16 cellular contexts compared by ENCODE assay signal in genomic region chr17:39513256-39513655, GRCh38.
"Had no signal": no experiment of that assay in that cellular context is flagged by ENCODE, and none has a peak within 500 bp of the region (broad histone marks: within the 10 kb centered on the region; RNA-seq: fewer than 3 reads in every experiment).

No MANE protein-coding gene starts in this region.

- H3K4me3 Mint-ChIP-seq: naive thymus-derived CD4-positive, alpha-beta T cell; T-cell had no signal

- H3K27me3 Mint-ChIP-seq: naive thymus-derived CD4-positive, alpha-beta T cell; T-cell had no signal

- H3K79me2 ChIP-seq: parathyroid adenoma had no signal

- H3K4me3 ChIP-seq: adrenal gland, spleen, tibial artery had no signal

- H2AFZ ChIP-seq: parathyroid adenoma had no signal

- ATAC-seq: activated naive CD4-positive, alpha-beta T cell treated with anti-CD3 and anti-CD28 coated beads, Interleukin-2, amount 50 U/mL, for 72 hours; naive thymus-derived CD4-positive, alpha-beta T cell; stimulated activated naive CD8-positive, alpha-beta T cell treated with anti-CD3 and anti-CD28 coated beads, Interleukin-15, Interleukin-2, amounts not matched to agents 100 U/mL and 50 U/mL, for 24 hours; T-cell had no signal

- H3K27ac ChIP-seq: adrenal gland, neutrophil, parathyroid adenoma, spleen, tibial artery had no signal

- H3K9me3 Mint-ChIP-seq: activated naive CD4-positive, alpha-beta T cell treated with anti-CD3 and anti-CD28 coated beads, Interleukin-2, amount 50 U/mL, for 72 hours; naive thymus-derived CD4-positive, alpha-beta T cell; T-cell had no signal

- H3K9me3 ChIP-seq: adrenal gland, neutrophil, spleen, tibial artery had no signal

- H3K27me3 ChIP-seq: adrenal gland, neutrophil, spleen, tibial artery had no signal

- H3K4me1 ChIP-seq: parathyroid adenoma, spleen, tibial artery had no signal

- DNase-seq: activated CD4-positive, alpha-beta T cell treated with anti-CD3 and anti-CD28 coated beads, Interleukin-2, amount 50 U/mL, for 48 hours; activated gamma-delta T cell treated with Interleukin-2 at 50 U/mL for 16 hours; adrenal gland; dermis blood vessel endothelial cell; effector memory CD4-positive, alpha-beta T cell; mesenchymal stem cell; naive thymus-derived CD4-positive, alpha-beta T cell; spleen; stimulated activated CD8-positive, alpha-beta memory T cell treated with anti-CD3 and anti-CD28 coated beads, Interleukin-4, amount 100 ng/mL, for 48 hours; stimulated activated naive CD8-positive, alpha-beta T cell treated with anti-CD3 and anti-CD28 coated beads, Interleukin-15, Interleukin-2, amounts not matched to agents 100 U/mL and 50 U/mL, for 24 hours; substantia nigra; T-cell; tibial artery had no signal
